9 cellular contexts compared by ENCODE assay signal in genomic region chr15:80455668-80456442, GRCh38. TPM values are rescaled to one million over a fixed set of nuclear protein-coding genes. Genes with fewer than 3 reads are reported as not detected.
A peak's percentile ranks its signal among the peaks of the same experiment; 100 is the strongest.
DNase-seq lines count a peak whose midpoint lies in the region; ATAC-seq and TF ChIP-seq lines count a peak whose summit lies in the region.
"Had no signal": no experiment of that assay in that cellular context is flagged by ENCODE, and none has a peak within 500 bp of the region (broad histone marks: within the 10 kb centered on the region; RNA-seq: fewer than 3 reads in every experiment).

No MANE protein-coding gene starts in this region.

- H3K36me3 Mint-ChIP-seq in CD8-positive, alpha-beta memory T cell = no peaks in the 10 kb centered on the region
- peaks cover 7% of the 10 kb centered on the region for H3K36me3 Mint-ChIP-seq in chondrocyte (ENCODE audit: low read depth)

- no peak overlapping the region for H3K4me3 Mint-ChIP-seq in CD8-positive, alpha-beta memory T cell
- H3K4me3 Mint-ChIP-seq in chondrocyte (ENCODE audit: unreplicated experiment) = peak overlapping the region; percentile 46

- no peaks in the 10 kb centered on the region for H3K27me3 ChIP-seq in CD8-positive, alpha-beta memory T cell (ENCODE audit: insufficient read depth, low read length, poor library complexity, severe bottlenecking)

- peak; percentile 99 for TF ChIP-seq CTCF in chondrocyte (IDR thresholded peaks at IDR 0.05)

- DNase-seq in CD8-positive, alpha-beta memory T cell = peak; percentile 24 to 60 (median 36)
- DNase-seq in HCEC 1CT = peak; percentile 91
- peak; percentile 70 for DNase-seq in NCI-H2227 (lab: John Stamatoyannopoulos, UW; ENCODE audit: unreplicated experiment)
- DNase-seq in activated CD4-positive, CD25-positive, alpha-beta regulatory T cell treated with anti-CD3 and anti-CD28 coated beads, Interleukin-2, amount 50 U/mL, for 16 hours (ENCODE audit: low read depth, low spot score) = peak; percentile 5
- DNase-seq in chondrocyte (ENCODE audit: low spot score) = no peak
- DNase-seq in left lobe of liver (ENCODE audit: low spot score) = peak; percentile 54
- DNase-seq in stimulated activated CD4-positive, alpha-beta T cell treated with anti-CD3 and anti-CD28 coated beads, Interleukin-4, amount 100 ng/mL, for 48 hours (ENCODE audit: low read depth in 2 of 2) = peak; percentile 22 to 32

- H3K36me3 ChIP-seq in CD8-positive, alpha-beta memory T cell (ENCODE audit: insufficient read depth, low read length) = no peaks in the 10 kb centered on the region

- peak; percentile 96 for ATAC-seq in left lobe of liver
- ATAC-seq in HG03520 (IDR thresholded peaks at IDR 0.05; ENCODE audit: unreplicated experiment) = no peak

- peaks cover 4 to 9% (median 5%) of the 10 kb centered on the region in 3 donors for H3K4me1 Mint-ChIP-seq in CD8-positive, alpha-beta memory T cell
- peaks cover 55% of the 10 kb centered on the region for H3K4me1 Mint-ChIP-seq in chondrocyte (ENCODE audit: low read depth)

- H3K9me3 ChIP-seq in CD8-positive, alpha-beta memory T cell (ENCODE audit: low read length) = no peaks in the 10 kb centered on the region

- H3K27ac Mint-ChIP-seq in CD8-positive, alpha-beta memory T cell = no peak overlapping the region
- peak overlapping the region; percentile 90 for H3K27ac Mint-ChIP-seq in chondrocyte (ENCODE audit: unreplicated experiment)

- peaks cover 3 to 28% of the 10 kb centered on the region in 2 donors for H3K27me3 Mint-ChIP-seq in CD8-positive, alpha-beta memory T cell
- no peaks in the 10 kb centered on the region for H3K27me3 Mint-ChIP-seq in chondrocyte (ENCODE audit: low read depth)

- POLR2A ChIA-PET in CD8-positive, alpha-beta memory T cell (lab: Charles Lee) = no interaction called here

- no peaks in the 10 kb centered on the region for H3K9me3 Mint-ChIP-seq in CD8-positive, alpha-beta memory T cell
- H3K9me3 Mint-ChIP-seq in chondrocyte (ENCODE audit: low read depth) = no peaks in the 10 kb centered on the region

- CTCF ChIA-PET in CD8-positive, alpha-beta memory T cell (lab: Charles Lee) = interaction anchor here (0.9 to 5.8 kb wide), 8 partner anchors 9 to 810 kb away, joined by 3 to 51 read pairs (median 4); partner anchors contain the start of gene CEMIP

- no peaks in the 10 kb centered on the region for H3K4me1 ChIP-seq in CD8-positive, alpha-beta memory T cell (ENCODE audit: insufficient read depth, low read length)

- no peak overlapping the region for H3K4me3 ChIP-seq in CD8-positive, alpha-beta memory T cell (ENCODE audit: low read length)

- H3K27ac ChIP-seq in CD8-positive, alpha-beta memory T cell (ENCODE audit: low read depth, low read length) = no peak overlapping the region

RNA-seq across cellular contexts. Expression of gene ARNT2, which starts 51.7 kb away (rescaled TPM):
- total RNA-seq in CD8-positive, alpha-beta memory T cell = under 1 TPM; 0.11 to 0.13 TPM
- polyA plus RNA-seq in CD8-positive, alpha-beta memory T cell = not detected
- total RNA-seq in chondrocyte (20.2 to 30.7 TPM (median 22.3 TPM) in 3 replicates), left lobe of liver (0.45 TPM)
- total RNA-seq: activated CD8-positive, alpha-beta memory T cell treated with anti-CD3 and anti-CD28 coated beads for 36 hours had no signal

Comparison
In these comparisons a context has a peak if more than half of its experiments do, and no peak if none do; other contexts are left out.
1. RNA of gene ARNT2, which starts 51.7 kb away (total RNA-seq): 20.2 to 30.7 TPM in chondrocyte; 0.45 TPM in left lobe of liver (single experiment) and 0.11 to 0.13 TPM in CD8-positive, alpha-beta memory T cell; every median in the first group is over 10 times any median in the second.